In genomic region chr4:11367371-11367770, GRCh38 we compare ENCODE assay signal across 9 cellular contexts.
DNase-seq lines count a peak whose midpoint lies in the region; ATAC-seq, FAIRE-seq and TF ChIP-seq lines count a peak whose summit lies in the region.
"Had no signal": no experiment of that assay in that cellular context is flagged by ENCODE, and none has a peak within 500 bp of the region (broad histone marks: within the 10 kb centered on the region; RNA-seq: fewer than 3 reads in every experiment).

No MANE protein-coding gene starts in this region.

- peak; percentile 94 for ATAC-seq in omental fat pad (ENCODE audit: low FRiP score)
- ATAC-seq in GM21619 (IDR thresholded peaks at IDR 0.05; ENCODE audit: unreplicated experiment), result no peak
- ATAC-seq in GM18909 (IDR thresholded peaks at IDR 0.05; ENCODE audit: poor library complexity, unreplicated experiment), result no peak

- TF ChIP-seq CTCF in omental fat pad (IDR thresholded peaks at IDR 0.05), result no peak

- DNase-seq in HT1080 (ENCODE audit: low read depth), result peak; percentile 60
- DNase-seq in RPMI7951 (ENCODE audit: low read depth), result peak; percentile 19
- peak; percentile 82 for DNase-seq in globus pallidus (ENCODE audit: low spot score)
- DNase-seq in omental fat pad (ENCODE audit: low spot score), result no peak
- no peak for DNase-seq in activated gamma-delta T cell (lab: John Stamatoyannopoulos, UW)
- no peak for DNase-seq in GM19239 (ENCODE audit: insufficient read length, low spot score)
- DNase-seq: effector CD8-positive, alpha-beta T cell had no signal

- no peak for FAIRE-seq in GM19239 (lab: Jason Lieb, UNC)

Comparison
In these comparisons a context has a peak if more than half of its experiments do, and no peak if none do; other contexts are left out.
1. DNase-seq: peak in HT1080 (single experiment), RPMI7951 (single experiment) and globus pallidus (single experiment); none in omental fat pad (single experiment), activated gamma-delta T cell (single experiment) and GM19239 (single experiment).